Comparison of ENCODE assay signal across 8 cellular contexts in the genomic region with DNA sequence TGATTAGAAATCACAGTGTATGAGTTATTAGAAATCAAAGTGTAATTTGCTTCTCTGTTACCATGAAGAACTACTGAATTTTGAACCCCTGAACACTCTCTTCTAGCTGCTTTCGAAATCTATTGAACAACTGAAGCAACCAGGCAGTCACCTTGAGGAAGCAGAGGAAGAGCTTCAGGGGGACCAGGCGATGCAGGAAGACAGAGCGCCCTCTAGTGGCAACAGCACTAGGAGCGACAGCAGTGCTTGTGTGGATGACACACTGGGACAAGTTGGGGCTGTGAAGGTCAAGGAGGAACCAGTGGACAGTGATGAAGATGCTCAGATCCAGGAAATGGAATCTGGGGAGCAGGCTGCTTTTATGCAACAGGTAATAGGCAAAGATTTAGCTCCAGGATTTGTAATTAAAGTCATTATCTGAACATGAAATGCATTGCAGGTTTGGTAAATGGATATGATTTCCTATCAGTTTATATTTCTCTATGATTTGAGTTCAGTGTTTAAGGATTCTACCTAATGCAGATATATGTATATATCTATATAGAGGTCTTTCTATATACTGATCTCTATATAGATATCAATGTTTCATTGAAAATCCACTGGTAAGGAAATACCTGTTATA.
A peak's percentile ranks its signal among the peaks of the same experiment; 100 is the strongest.
DNase-seq lines count a peak whose midpoint lies in the region; ATAC-seq and TF ChIP-seq lines count a peak whose summit lies in the region.

No MANE protein-coding gene starts in this region.

- TF ChIP-seq CTCF in GM06990 (IDR thresholded peaks at IDR 0.05; ENCODE audit: insufficient read depth, low read length, poor library complexity, severe bottlenecking) (peak; percentile 99), gastroesophageal sphincter (IDR thresholded peaks at IDR 0.05) (peak; percentile 63 to 89 (median 68)), osteocyte (IDR thresholded peaks at IDR 0.05) (peak; percentile 78), transverse colon (IDR thresholded peaks at IDR 0.05) (peak; percentile 67 to 95 (median 88))

- H3K27me3 Mint-ChIP-seq in activated T-helper 17 cell treated with anti-CD3 and anti-CD28 coated beads, Interleukin-2, amount 50 U/mL, for 72 hours: no peaks in the 10 kb centered on the region
- no peaks in the 10 kb centered on the region for H3K27me3 Mint-ChIP-seq in osteocyte (ENCODE audit: unreplicated experiment)

- peak; percentile 80 for ATAC-seq in activated T-helper 17 cell treated with anti-CD3 and anti-CD28 coated beads, Interleukin-2, amount 50 U/mL, for 72 hours (replicated peaks)
- peak; percentile 80 for ATAC-seq in gastroesophageal sphincter

- H3K9me3 ChIP-seq in gastroesophageal sphincter (no peaks in the 10 kb centered on the region), transverse colon (no peaks in the 10 kb centered on the region)

- H3K4me1 Mint-ChIP-seq in activated T-helper 17 cell treated with anti-CD3 and anti-CD28 coated beads, Interleukin-2, amount 50 U/mL, for 72 hours: no peaks in the 10 kb centered on the region
- H3K4me1 Mint-ChIP-seq in osteocyte (ENCODE audit: unreplicated experiment): peaks cover 20% of the 10 kb centered on the region

- H3K27ac ChIP-seq in gastroesophageal sphincter (no peak overlapping the region), transverse colon (no peak overlapping the region)

- TF ChIP-seq EP300 in gastroesophageal sphincter (IDR thresholded peaks at IDR 0.05) (no peak), transverse colon (IDR thresholded peaks at IDR 0.05; ENCODE audit: low read depth) (no peak)

- H3K4me3 Mint-ChIP-seq in activated T-helper 17 cell treated with anti-CD3 and anti-CD28 coated beads, Interleukin-2, amount 50 U/mL, for 72 hours: no peak overlapping the region
- no peak overlapping the region for H3K4me3 Mint-ChIP-seq in osteocyte (ENCODE audit: unreplicated experiment)

- H3K4me3 ChIP-seq in GM06990 (replicated peaks; ENCODE audit: low read depth, low read length) (no peak overlapping the region), gastroesophageal sphincter (no peak overlapping the region), transverse colon (no peak overlapping the region)

- no peaks in the 10 kb centered on the region for H3K9me3 Mint-ChIP-seq in activated T-helper 17 cell treated with anti-CD3 and anti-CD28 coated beads, Interleukin-2, amount 50 U/mL, for 72 hours
- no peaks in the 10 kb centered on the region for H3K9me3 Mint-ChIP-seq in osteocyte (ENCODE audit: unreplicated experiment)

- no peak overlapping the region for H3K27ac Mint-ChIP-seq in activated T-helper 17 cell treated with anti-CD3 and anti-CD28 coated beads, Interleukin-2, amount 50 U/mL, for 72 hours
- H3K27ac Mint-ChIP-seq in osteocyte (ENCODE audit: unreplicated experiment): peak overlapping the region; percentile 21

- in situ Hi-C loops in transverse colon (cut with MboI; ENCODE audit: low pct_ligation_motif_present in 1 of 4, low pct_unique_long_range_greater_than_20kb in 1 of 4, low sequenced_read_pairs in 3 of 4): loop anchor here in 3 of 4 donors (10.0 to 25.0 kb wide), 3 partner anchors 71 to 311 kb away; no protein-coding TSS in a partner anchor

- H3K27me3 ChIP-seq in GM06990 (replicated peaks; ENCODE audit: control insufficient read depth, insufficient read depth, low read length) (no peaks in the 10 kb centered on the region), gastroesophageal sphincter (no peaks in the 10 kb centered on the region), transverse colon (no peaks in the 10 kb centered on the region)

- WGBS in gastroesophageal sphincter (ENCODE audit: low coverage in 1 of 2), 2 donors: 13 to 30% methylated on average over 3 to 4 of the region's 4 CpGs
- whole genome bisulfite sequencing in transverse colon (ENCODE audit: low coverage in 1 of 2), 2 donors: 20 to 22% methylated on average over 1 to 4 of the region's 4 CpGs

- H3K4me1 ChIP-seq in gastroesophageal sphincter (peaks cover 0 to 17% (median 0%) of the 10 kb centered on the region in 3 donors), transverse colon (peaks cover 0 to 6% (median 0%) of the 10 kb centered on the region in 4 donors)

- TF ChIP-seq POLR2A in gastroesophageal sphincter (IDR thresholded peaks at IDR 0.05) (no peak), transverse colon (IDR thresholded peaks at IDR 0.05) (no peak)

- intact Hi-C loops in transverse colon (cut with DNase I; ENCODE audit: low total_unique reads): no loop called here

- peak; percentile 25 for DNase-seq in GM06990 (ENCODE audit: extremely low read depth, insufficient read length)
- DNase-seq in H4 (ENCODE audit: low spot score): peak; percentile 94
- peak; percentile 43 to 49 for DNase-seq in Kasumi-1 (lab: John Stamatoyannopoulos, UW)
- peak; percentile 59 to 86 for DNase-seq in SHP77 (lab: John Stamatoyannopoulos, UW)
- DNase-seq in osteocyte (ENCODE audit: extremely low spot score, unreplicated experiment): peak; percentile 84
- DNase-seq in transverse colon: peak; percentile 81

- no peaks in the 10 kb centered on the region for H3K36me3 Mint-ChIP-seq in activated T-helper 17 cell treated with anti-CD3 and anti-CD28 coated beads, Interleukin-2, amount 50 U/mL, for 72 hours (ENCODE audit: low read depth)
- no peaks in the 10 kb centered on the region for H3K36me3 Mint-ChIP-seq in osteocyte (ENCODE audit: unreplicated experiment)

- no peaks in the 10 kb centered on the region; the same call in 1 of the 2 replicates for H3K36me3 ChIP-seq in GM06990 (ENCODE audit: control insufficient read depth, insufficient read depth, low read length)
- H3K36me3 ChIP-seq in gastroesophageal sphincter: no peaks in the 10 kb centered on the region
- no peaks in the 10 kb centered on the region for H3K36me3 ChIP-seq in transverse colon

Comparison
In these comparisons a context has a peak if more than half of its experiments do, and no peak if none do; other contexts are left out.
1. DNase-seq: peak in every context shown above with its lines; median percentile 94 in H4; 84 in osteocyte; 81 in transverse colon; 72 in SHP77; 46 in Kasumi-1; 25 in GM06990.